In the genomic region with DNA sequence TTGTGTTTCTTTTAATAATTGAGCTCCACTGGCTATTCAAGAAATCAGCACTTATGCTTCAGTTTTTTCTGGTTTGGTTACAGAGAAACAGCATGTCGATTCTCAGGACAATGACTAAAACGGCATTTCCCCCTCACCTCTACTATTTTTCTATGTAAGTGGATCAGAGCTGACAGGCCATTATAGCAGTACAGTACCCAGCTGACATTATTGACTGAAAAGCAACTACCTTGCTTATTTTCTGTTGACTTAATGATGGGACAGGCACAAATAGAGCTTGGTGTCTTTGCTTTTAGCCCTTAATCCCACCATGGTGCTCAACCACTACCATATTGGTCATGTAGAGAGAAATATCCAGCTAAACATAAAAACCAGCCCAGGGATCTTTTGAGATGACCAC, we compare ENCODE assay signal across 9 cellular contexts. TPM values are rescaled to one million over a fixed set of nuclear protein-coding genes. Genes with fewer than 3 reads are reported as not detected.
"Had no signal": no experiment of that assay in that cellular context is flagged by ENCODE, and none has a peak within 500 bp of the region (broad histone marks: within the 10 kb centered on the region; RNA-seq: fewer than 3 reads in every experiment).

No MANE protein-coding gene starts in this region.

- ATAC-seq: HepG2, K562 had no signal

- H3K4me1 Mint-ChIP-seq: IgD-negative memory B cell had no signal

- H3K4me3 Mint-ChIP-seq: IgD-negative memory B cell had no signal

- H3K4me2 ChIP-seq: KMS-11 had no signal

- FAIRE-seq: HepG2, HTR-8/SVneo, K562 had no signal

- DNase-seq: IMR-90, KBM-7, KG1 had no signal

- H3K9ac ChIP-seq: KMS-11 had no signal

- H3K27ac Mint-ChIP-seq: IgD-negative memory B cell had no signal

- H3K36me3 Mint-ChIP-seq: IgD-negative memory B cell had no signal

- H3K27ac ChIP-seq: HL-60, KMS-11 had no signal

- H3K4me3 ChIP-seq: K562 had no signal

- H3K9me3 Mint-ChIP-seq: IgD-negative memory B cell had no signal

RNA-seq across cellular contexts. Expression of a gene that starts 58.4 kb away (rescaled TPM):
- polyA plus RNA-seq: IgD-negative memory B cell had no signal
